17 cellular contexts compared by ENCODE assay signal in genomic region chr10:77236700-77237099, GRCh38.
DNase-seq lines count a peak whose midpoint lies in the region; ATAC-seq and TF ChIP-seq lines count a peak whose summit lies in the region.
"Had no signal": no experiment of that assay in that cellular context is flagged by ENCODE, and none has a peak within 500 bp of the region (broad histone marks: within the 10 kb centered on the region; RNA-seq: fewer than 3 reads in every experiment).

No MANE protein-coding gene starts in this region.

- H3K4me3 Mint-ChIP-seq in MCF 10A (ENCODE audit: unreplicated experiment), result no peak overlapping the region
- no peak overlapping the region for H3K4me3 Mint-ChIP-seq in activated CD8-positive, alpha-beta T cell treated with anti-CD3 and anti-CD28 coated beads, Interleukin-2, amount 10 ng/mL, durations not matched to agents 7 days and 5 days
- H3K4me3 Mint-ChIP-seq: activated CD4-positive, alpha-beta T cell treated with anti-CD3 and anti-CD28 coated beads for 36 hours; activated naive CD8-positive, alpha-beta T cell treated with anti-CD3 and anti-CD28 coated beads for 36 hours; activated T-cell treated with anti-CD3 and anti-CD28 coated beads, Interleukin-2, amount 50 U/mL, for 24 hours; memory B cell had no signal

- intact Hi-C loops in MCF 10A (cut with micrococcal nuclease) (loop anchor here (5.0 kb wide), 1 partner anchor 59 kb away; no protein-coding TSS in a partner anchor), breast epithelium (cut with DNase I; ENCODE audit: low total_unique reads) (no loop called here)

- H3K4me1 ChIP-seq in breast epithelium, result no peaks in the 10 kb centered on the region

- H3K27me3 Mint-ChIP-seq in MCF 10A (ENCODE audit: insufficient read depth, unreplicated experiment), result no peaks in the 10 kb centered on the region
- peaks cover 10% of the 10 kb centered on the region for H3K27me3 Mint-ChIP-seq in activated CD8-positive, alpha-beta T cell treated with anti-CD3 and anti-CD28 coated beads, Interleukin-2, amount 10 ng/mL, durations not matched to agents 7 days and 5 days (ENCODE audit: low read depth)
- H3K27me3 Mint-ChIP-seq: activated CD4-positive, alpha-beta T cell treated with anti-CD3 and anti-CD28 coated beads for 36 hours; memory B cell had no signal

- CTCF ChIA-PET in MCF 10A (lab: Yijun Ruan, JAX), result interaction anchor here (0.6 to 2.3 kb wide), 2 partner anchors 14 to 395 kb away, joined by 3 to 9 read pairs; no protein-coding TSS in a partner anchor
- CTCF ChIA-PET in activated CD8-positive, alpha-beta T cell treated with anti-CD3 and anti-CD28 coated beads, Interleukin-2, amount 10 ng/mL, durations not matched to agents 7 days and 5 days (lab: Charles Lee), result interaction anchor here (1.3 kb wide), 1 partner anchor 70 kb away, joined by 3 read pairs; no protein-coding TSS in a partner anchor

- no peaks in the 10 kb centered on the region for H3K36me3 Mint-ChIP-seq in MCF 10A (ENCODE audit: insufficient read depth, unreplicated experiment)
- no peaks in the 10 kb centered on the region for H3K36me3 Mint-ChIP-seq in activated CD8-positive, alpha-beta T cell treated with anti-CD3 and anti-CD28 coated beads, Interleukin-2, amount 10 ng/mL, durations not matched to agents 7 days and 5 days (ENCODE audit: low read depth)
- H3K36me3 Mint-ChIP-seq: activated naive CD8-positive, alpha-beta T cell treated with anti-CD3 and anti-CD28 coated beads for 36 hours; memory B cell had no signal

- DNase-seq in MCF 10A (ENCODE audit: unreplicated experiment) (peak; percentile 55), breast epithelium (ENCODE audit: low spot score in 2 of 2) (no peak), astrocyte of the hippocampus (ENCODE audit: low read depth, low spot score) (peak; percentile 71), iris pigment epithelial cell (ENCODE audit: low read depth) (peak; percentile 80), NCI-H2081 treated with DMSO at 0.1 percent for 48 hours (lab: John Stamatoyannopoulos, UW) (no peak), UCSD-AML1 (lab: John Stamatoyannopoulos, UW; ENCODE audit: unreplicated experiment) (no peak), omental fat pad (ENCODE audit: low spot score) (no peak)
- no peak for DNase-seq in activated CD8-positive, alpha-beta T cell treated with anti-CD3 and anti-CD28 coated beads, Interleukin-2, amount 10 ng/mL, durations not matched to agents 7 days and 5 days
- DNase-seq: activated CD4-positive, alpha-beta T cell treated with anti-CD3 and anti-CD28 coated beads for 36 hours; activated naive CD8-positive, alpha-beta T cell treated with anti-CD3 and anti-CD28 coated beads for 36 hours; activated T-cell treated with anti-CD3 and anti-CD28 coated beads, Interleukin-2, amount 50 U/mL, for 24 hours; KBM-7; NCI-H1436; NCI-H526 treated with DMSO at 0.1 percent for 48 hours; stimulated activated naive CD8-positive, alpha-beta T cell treated with anti-CD3 and anti-CD28 coated beads, Interleukin-15, Interleukin-2, amounts not matched to agents 100 U/mL and 50 U/mL, for 24 hours; T-helper 2 cell had no signal

- no peak overlapping the region for H3K27ac ChIP-seq in breast epithelium

- no peak for TF ChIP-seq POLR2A in breast epithelium (IDR thresholded peaks at IDR 0.05)

- no peaks in the 10 kb centered on the region for H3K9me3 ChIP-seq in breast epithelium

- H3K4me3 ChIP-seq in breast epithelium, result no peak overlapping the region

- no peaks in the 10 kb centered on the region for H3K36me3 ChIP-seq in breast epithelium

- BruUV-seq in MCF 10A (replicated peaks; lab: Mats Ljungman, UMichigan), result no TSS peak

- H3K27ac Mint-ChIP-seq in MCF 10A (ENCODE audit: low read depth, unreplicated experiment), result no peak overlapping the region
- no peak overlapping the region for H3K27ac Mint-ChIP-seq in activated CD8-positive, alpha-beta T cell treated with anti-CD3 and anti-CD28 coated beads, Interleukin-2, amount 10 ng/mL, durations not matched to agents 7 days and 5 days
- H3K27ac Mint-ChIP-seq: activated CD4-positive, alpha-beta T cell treated with anti-CD3 and anti-CD28 coated beads for 36 hours; activated naive CD8-positive, alpha-beta T cell treated with anti-CD3 and anti-CD28 coated beads for 36 hours; activated T-cell treated with anti-CD3 and anti-CD28 coated beads, Interleukin-2, amount 50 U/mL, for 24 hours; memory B cell had no signal

- POLR2A ChIA-PET in MCF 10A (lab: Yijun Ruan, JAX), result interaction anchor here (0.7 kb wide), 1 partner anchor 1092 kb away, joined by 4 read pairs; no protein-coding TSS in a partner anchor
- POLR2A ChIA-PET in activated CD8-positive, alpha-beta T cell treated with anti-CD3 and anti-CD28 coated beads, Interleukin-2, amount 10 ng/mL, durations not matched to agents 7 days and 5 days (lab: Charles Lee), result interaction anchor here (0.6 kb wide), 1 partner anchor 150 kb away, joined by 4 read pairs; no protein-coding TSS in a partner anchor

- peaks cover 6% of the 10 kb centered on the region for H3K9me3 Mint-ChIP-seq in MCF 10A (ENCODE audit: unreplicated experiment)
- H3K9me3 Mint-ChIP-seq in activated CD8-positive, alpha-beta T cell treated with anti-CD3 and anti-CD28 coated beads, Interleukin-2, amount 10 ng/mL, durations not matched to agents 7 days and 5 days (ENCODE audit: insufficient read depth), result no peaks in the 10 kb centered on the region
- H3K9me3 Mint-ChIP-seq: activated naive CD8-positive, alpha-beta T cell treated with anti-CD3 and anti-CD28 coated beads for 36 hours had no signal

- no peaks in the 10 kb centered on the region for H3K27me3 ChIP-seq in breast epithelium

- no peak for ATAC-seq in activated CD8-positive, alpha-beta T cell treated with anti-CD3 and anti-CD28 coated beads, Interleukin-2, amount 10 ng/mL, durations not matched to agents 7 days and 5 days
- ATAC-seq in omental fat pad (ENCODE audit: low FRiP score), result no peak
- ATAC-seq: activated CD4-positive, alpha-beta T cell treated with anti-CD3 and anti-CD28 coated beads for 36 hours; stimulated activated naive CD8-positive, alpha-beta T cell treated with anti-CD3 and anti-CD28 coated beads, Interleukin-15, Interleukin-2, amounts not matched to agents 100 U/mL and 50 U/mL, for 24 hours had no signal

- TF ChIP-seq CTCF in MCF 10A (IDR thresholded peaks at IDR 0.05; ENCODE audit: unreplicated experiment) (no peak), breast epithelium (IDR thresholded peaks at IDR 0.05) (no peak), omental fat pad (IDR thresholded peaks at IDR 0.05) (no peak)

- peaks cover 7% of the 10 kb centered on the region for H3K4me1 Mint-ChIP-seq in MCF 10A (ENCODE audit: insufficient read depth, unreplicated experiment)
- H3K4me1 Mint-ChIP-seq in activated CD8-positive, alpha-beta T cell treated with anti-CD3 and anti-CD28 coated beads, Interleukin-2, amount 10 ng/mL, durations not matched to agents 7 days and 5 days (ENCODE audit: low read depth), result no peaks in the 10 kb centered on the region
- H3K4me1 Mint-ChIP-seq: activated CD4-positive, alpha-beta T cell treated with anti-CD3 and anti-CD28 coated beads for 36 hours; memory B cell had no signal

Comparison
In these comparisons a context has a peak if more than half of its experiments do, and no peak if none do; other contexts are left out.
1. DNase-seq: peak in MCF 10A (single experiment), astrocyte of the hippocampus (single experiment) and iris pigment epithelial cell (single experiment); none in breast epithelium (0 of 2), NCI-H2081 treated with DMSO at 0.1 percent for 48 hours (single experiment), activated CD8-positive, alpha-beta T cell treated with anti-CD3 and anti-CD28 coated beads, Interleukin-2, amount 10 ng/mL, durations not matched to agents 7 days and 5 days (single experiment), UCSD-AML1 (single experiment) and omental fat pad (single experiment).